Comparison of ENCODE assay signal across 16 cellular contexts in genomic region chr5:89353837-89354551, GRCh38.
DNase-seq lines count a peak whose midpoint lies in the region; ATAC-seq, FAIRE-seq and TF ChIP-seq lines count a peak whose summit lies in the region.
"Had no signal": no experiment of that assay in that cellular context is flagged by ENCODE, and none has a peak within 500 bp of the region (broad histone marks: within the 10 kb centered on the region; RNA-seq: fewer than 3 reads in every experiment).

No MANE protein-coding gene starts in this region.

- H3K36me3 ChIP-seq in pancreas (no peaks in the 10 kb centered on the region), tibial nerve (no peaks in the 10 kb centered on the region)

- H3K27me3 Mint-ChIP-seq in activated naive CD8-positive, alpha-beta T cell treated with anti-CD3 and anti-CD28 coated beads for 36 hours: no peaks in the 10 kb centered on the region

- TF ChIP-seq POLR2A in tibial nerve (IDR thresholded peaks at IDR 0.05): no peak

- H3K9me3 ChIP-seq in pancreas: no peaks in the 10 kb centered on the region
- H3K9me3 ChIP-seq in tibial nerve: no peaks in the 10 kb centered on the region

- FAIRE-seq in pancreas (lab: Jason Lieb, UNC): no peak
- FAIRE-seq: G401.6, islet of Langerhans had no signal

- no peaks in the 10 kb centered on the region for H3K36me3 Mint-ChIP-seq in activated naive CD8-positive, alpha-beta T cell treated with anti-CD3 and anti-CD28 coated beads for 36 hours
- H3K36me3 Mint-ChIP-seq: CD14-positive monocyte had no signal

- no peaks in the 10 kb centered on the region for H3K9me3 Mint-ChIP-seq in activated naive CD8-positive, alpha-beta T cell treated with anti-CD3 and anti-CD28 coated beads for 36 hours

- no peak overlapping the region for H3K27ac Mint-ChIP-seq in activated naive CD8-positive, alpha-beta T cell treated with anti-CD3 and anti-CD28 coated beads for 36 hours
- H3K27ac Mint-ChIP-seq: CD14-positive monocyte had no signal

- TF ChIP-seq CTCF in pancreas (IDR thresholded peaks at IDR 0.05): no peak
- TF ChIP-seq CTCF in tibial nerve (IDR thresholded peaks at IDR 0.05): no peak

- no peaks in the 10 kb centered on the region for H3K4me1 Mint-ChIP-seq in activated naive CD8-positive, alpha-beta T cell treated with anti-CD3 and anti-CD28 coated beads for 36 hours

- peak; percentile 15 for DNase-seq in left kidney (ENCODE audit: low read depth, low spot score)
- no peak for DNase-seq in pancreas
- no peak for DNase-seq in stimulated activated naive CD8-positive, alpha-beta T cell treated with anti-CD3 and anti-CD28 coated beads, Interleukin-15, Interleukin-2, amounts not matched to agents 100 U/mL and 50 U/mL, for 24 hours
- no peak for DNase-seq in tibial nerve (ENCODE audit: low spot score in 2 of 2)
- DNase-seq in activated naive CD8-positive, alpha-beta T cell treated with anti-CD3 and anti-CD28 coated beads for 36 hours: no peak
- DNase-seq: activated CD4-positive, CD25-positive, alpha-beta regulatory T cell treated with anti-CD3 and anti-CD28 coated beads, Interleukin-2, amount 50 U/mL, for 72 hours; aorta; dermis blood vessel endothelial cell; NCI-H2029 treated with DMSO at 0.1 percent for 48 hours had no signal

- no peaks in the 10 kb centered on the region for H3K27me3 ChIP-seq in pancreas
- no peaks in the 10 kb centered on the region for H3K27me3 ChIP-seq in tibial nerve

- no peak overlapping the region for H3K4me3 ChIP-seq in pancreas
- no peak overlapping the region for H3K4me3 ChIP-seq in tibial nerve

- ATAC-seq in GM18867 (IDR thresholded peaks at IDR 0.05; ENCODE audit: unreplicated experiment): peak; percentile 85
- peak; percentile 61 for ATAC-seq in GM21576 (IDR thresholded peaks at IDR 0.05; ENCODE audit: unreplicated experiment)
- peak; percentile 78 for ATAC-seq in HG03175 (IDR thresholded peaks at IDR 0.05; ENCODE audit: unreplicated experiment)
- no peak for ATAC-seq in pancreas
- ATAC-seq in stimulated activated naive CD8-positive, alpha-beta T cell treated with anti-CD3 and anti-CD28 coated beads, Interleukin-15, Interleukin-2, amounts not matched to agents 100 U/mL and 50 U/mL, for 24 hours: no peak
- ATAC-seq: sciatic nerve had no signal

- H3K4me3 Mint-ChIP-seq in activated naive CD8-positive, alpha-beta T cell treated with anti-CD3 and anti-CD28 coated beads for 36 hours: no peak overlapping the region
- H3K4me3 Mint-ChIP-seq: CD14-positive monocyte had no signal

- intact Hi-C loops in pancreas (cut with DNase I): no loop called here

- 54 to 76% methylated on average over 1 of the region's 1 CpG for WGBS in pancreas, 2 donors
- WGBS in tibial nerve, 2 donors: 57 to 61% methylated on average over 1 of the region's 1 CpG

- TF ChIP-seq EP300 in tibial nerve (IDR thresholded peaks at IDR 0.05): no peak

- H3K27ac ChIP-seq in pancreas (no peak overlapping the region), tibial nerve (no peak overlapping the region)

- H3K4me1 ChIP-seq in pancreas: no peaks in the 10 kb centered on the region
- H3K4me1 ChIP-seq in tibial nerve: no peaks in the 10 kb centered on the region

Comparison
In these comparisons a context has a peak if more than half of its experiments do, and no peak if none do; other contexts are left out.
1. ATAC-seq: peak in GM18867 (single experiment), GM21576 (single experiment) and HG03175 (single experiment); none in pancreas (0 of 4) and stimulated activated naive CD8-positive, alpha-beta T cell treated with anti-CD3 and anti-CD28 coated beads, Interleukin-15, Interleukin-2, amounts not matched to agents 100 U/mL and 50 U/mL, for 24 hours (single experiment).